In the genomic region with DNA sequence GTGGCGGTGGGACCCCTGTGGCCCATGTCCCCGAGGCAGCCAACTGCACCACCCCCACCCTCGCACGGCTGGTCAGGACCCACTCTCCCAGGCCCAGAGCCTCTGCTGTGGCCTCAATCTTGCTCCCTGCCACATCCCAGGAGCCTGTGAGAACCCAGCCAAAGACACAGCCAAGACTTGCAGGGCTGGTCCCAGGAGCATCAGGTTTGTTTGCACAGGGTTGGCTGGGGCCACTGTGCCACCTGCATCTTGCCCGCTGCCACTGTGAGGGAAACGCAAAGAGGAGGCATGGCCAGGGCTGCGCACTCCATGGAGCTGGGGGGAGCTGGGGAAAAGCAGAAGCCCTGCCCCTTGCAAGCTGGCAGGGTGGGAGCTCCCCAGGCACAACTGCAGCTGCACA, we compare ENCODE assay signal across 18 cellular contexts.
"Had no signal": no experiment of that assay in that cellular context is flagged by ENCODE, and none has a peak within 500 bp of the region (broad histone marks: within the 10 kb centered on the region; RNA-seq: fewer than 3 reads in every experiment).

No MANE protein-coding gene starts in this region.

- H3K4me3 ChIP-seq: adrenal gland, left lung, spleen, thyroid gland had no signal

- H3K9me3 ChIP-seq: adrenal gland, left lung, spleen, thyroid gland had no signal

- DNase-seq: activated CD4-positive, alpha-beta T cell treated with anti-CD3 and anti-CD28 coated beads for 36 hours; activated CD4-positive, alpha-beta T cell treated with anti-CD3 and anti-CD28 coated beads, Interleukin-2, amount 50 U/mL, for 48 hours; activated gamma-delta T cell; adrenal gland; cerebellar nuclear complex; effector memory CD8-positive, alpha-beta T cell; foreskin melanocyte; head of caudate nucleus; kidney; left lung; midbrain; nephron progenitor cell; occipital lobe; retina; spleen; stimulated activated naive CD4-positive, alpha-beta T cell; thyroid gland had no signal

- H3K27ac ChIP-seq: left lung, spleen, thyroid gland had no signal

- ATAC-seq: activated CD4-positive, alpha-beta T cell treated with anti-CD3 and anti-CD28 coated beads for 36 hours; effector memory CD8-positive, alpha-beta T cell; left lung; WTC11 had no signal

- H3K27me3 ChIP-seq: adrenal gland, left lung, spleen, thyroid gland had no signal

- H3K4me1 ChIP-seq: spleen had no signal

- H3K36me3 ChIP-seq: adrenal gland, left lung, thyroid gland had no signal
